In genomic region chr9:91935805-91936204, GRCh38 we compare ENCODE assay signal across 1 cellular context.
TF ChIP-seq lines count a peak whose summit lies in the region.

No MANE protein-coding gene starts in this region.

TF ChIP-seq in K562, 482 proteins besides CTCF, POLR2A, EP300 and RAD21:
- no peak for TF ChIP-seq MITF (IDR thresholded peaks at IDR 0.05)
- no peak for TF ChIP-seq RFX5 (IDR thresholded peaks at IDR 0.05; ENCODE audit: low read depth, low read length)
- no peak for TF ChIP-seq E2F4 (CRISPR knock-in tag; IDR thresholded peaks at IDR 0.05; ENCODE audit: low read depth)
- no peak for TF ChIP-seq XRCC3 (IDR thresholded peaks at IDR 0.05)
